ENCODE assay signal across 13 cellular contexts in genomic region chr1:30856260-30856790, GRCh38. TPM values are rescaled to one million over a fixed set of nuclear protein-coding genes. Genes with fewer than 3 reads are reported as not detected.
DNase-seq lines count a peak whose midpoint lies in the region; ATAC-seq, FAIRE-seq and TF ChIP-seq lines count a peak whose summit lies in the region.
"Had no signal": no experiment of that assay in that cellular context is flagged by ENCODE, and none has a peak within 500 bp of the region (broad histone marks: within the 10 kb centered on the region; RNA-seq: fewer than 3 reads in every experiment).

No MANE protein-coding gene starts in this region.

- H4K20me1 ChIP-seq in H1 (replicated peaks in 1 of 2; ENCODE audit: control insufficient read depth in 1 of 2, insufficient read depth in 2 of 2, low read length in 2 of 2) = no peaks in the 10 kb centered on the region

- intact Hi-C loops in thyroid gland (cut with DNase I) = no loop called here

- H3K79me2 ChIP-seq in H1 (ENCODE audit: control insufficient read depth in 1 of 2, insufficient read depth in 2 of 2, low read length in 2 of 2) = no peaks in the 10 kb centered on the region

- H3K4me2 ChIP-seq in H1 (ENCODE audit: insufficient read depth in 1 of 2, low read depth in 2 of 2, low read length in 2 of 2) = peak overlapping the region; percentile 40 to 45; a peak in 3 of 4 replicates

- H3K56ac ChIP-seq in H1 (replicated peaks; ENCODE audit: insufficient read length, low read depth, low read length) = no peak overlapping the region

- 53% methylated on average over 14 of the region's 14 CpGs; no CpG with 5 or more reads in 1 of the 2 experiments for WGBS in H1 (ENCODE audit: extremely low coverage in 1 of 2, insufficient coverage in 1 of 2, insufficient read length in 1 of 2, insufficient replicate concordance in 2 of 2, low coverage in 1 of 2, low lambda C conversion rate in 2 of 2, missing lambda C conversion rate in 1 of 2), 2 experiments
- 29 to 33% methylated on average over 14 of the region's 14 CpGs for WGBS in thyroid gland, 2 donors

- DNase-seq in activated CD4-positive, CD25-positive, alpha-beta regulatory T cell (lab: John Stamatoyannopoulos, UW) = no peak
- peak; percentile 84 to 90 for DNase-seq in NCI-H524 (lab: John Stamatoyannopoulos, UW)
- no peak for DNase-seq in H1 (ENCODE audit: low read depth in 1 of 2, low spot score in 2 of 2)
- DNase-seq in thyroid gland = peak; percentile 30 to 45
- no peak for DNase-seq in activated CD4-positive, alpha-beta T cell treated with anti-CD3 and anti-CD28 coated beads, Interleukin-2, amount 50 U/mL, for 48 hours
- DNase-seq: activated T-cell treated with anti-CD3 and anti-CD28 coated beads, Interleukin-2, amount 50 U/mL, for 48 hours; T-helper 2 cell had no signal

- no peak for TF ChIP-seq EP300 in H1 (IDR thresholded peaks at IDR 0.05; ENCODE audit: borderline replicate concordance in 1 of 2, low read depth in 2 of 2, low read length in 2 of 2)

- H3K36me3 ChIP-seq in H1 (ENCODE audit: control insufficient read depth in 2 of 4, insufficient read depth in 4 of 4, low read length in 3 of 4) (no peaks in the 10 kb centered on the region), thyroid gland (no peaks in the 10 kb centered on the region)

- TF ChIP-seq POLR2A in H1 (IDR thresholded peaks at IDR 0.05; ENCODE audit: control extremely low read depth in 1 of 2, low read depth in 2 of 2, low read length in 2 of 2) = no peak
- TF ChIP-seq POLR2A in thyroid gland (IDR thresholded peaks at IDR 0.05) = no peak

- no peak overlapping the region for H3K9ac ChIP-seq in H1 (replicated peaks in 1 of 4; ENCODE audit: extremely low read depth in 1 of 4, low read depth in 3 of 4, low read length in 3 of 4)

- H3K79me1 ChIP-seq in H1 (ENCODE audit: low read depth, low read length) = no peaks in the 10 kb centered on the region

- H2BK15ac ChIP-seq in H1 (ENCODE audit: low read length) = peak overlapping the region; percentile 65

- H3K14ac ChIP-seq in H1 (ENCODE audit: insufficient read length) = no peak overlapping the region

- peak overlapping the region; percentile 2 for H3K4ac ChIP-seq in H1 (replicated peaks; ENCODE audit: insufficient read length, low read depth, low read length)

- H3K9me3 ChIP-seq in H1 (ENCODE audit: insufficient read depth in 2 of 2, low read depth in 1 of 2, low read length in 1 of 2) (no peaks in the 10 kb centered on the region), thyroid gland (no peaks in the 10 kb centered on the region)

- H3K27ac ChIP-seq in H1 (ENCODE audit: low read depth, low read length) (no peak overlapping the region), thyroid gland (no peak overlapping the region)

- peak; percentile 59 to 70 for ATAC-seq in activated CD4-positive, CD25-positive, alpha-beta regulatory T cell treated with anti-CD3 and anti-CD28 coated beads, Interleukin-2, amount 50 U/mL, for 24 hours
- ATAC-seq in GM18502 (IDR thresholded peaks at IDR 0.05; ENCODE audit: poor library complexity, unreplicated experiment) = no peak
- no peak for ATAC-seq in HG03135 (IDR thresholded peaks at IDR 0.05; ENCODE audit: unreplicated experiment)

- no peak overlapping the region for H2AFZ ChIP-seq in H1 (ENCODE audit: low read length)

- H4K8ac ChIP-seq in H1 (ENCODE audit: extremely low read depth, insufficient read depth, low read length) = no peak overlapping the region

- no peak overlapping the region for H2BK120ac ChIP-seq in H1 (replicated peaks; ENCODE audit: low read depth, low read length)

- no peak overlapping the region for H2AK5ac ChIP-seq in H1 (ENCODE audit: low read depth, low read length)

- no peak for TF ChIP-seq RAD21 in H1 (IDR thresholded peaks at IDR 0.05 in 1 of 2, conservative IDR thresholded peaks at IDR 0.05 in 1 of 2; ENCODE audit: low read depth in 2 of 2, low read length in 2 of 2)

- H3K4me3 ChIP-seq in H1 (ENCODE audit: extremely low read depth in 1 of 4, insufficient read depth in 2 of 4, low read depth in 3 of 4, low read length in 4 of 4) (no peak overlapping the region), thyroid gland (replicated peaks in 1 of 3) (no peak overlapping the region)

- no peak for FAIRE-seq in H1 (lab: Jason Lieb, UNC)
- FAIRE-seq: A204.1, colon, urothelium cell line had no signal

- TF ChIP-seq CTCF in H1 (IDR thresholded peaks at IDR 0.05; ENCODE audit: control extremely low read depth in 1 of 3, insufficient read depth in 1 of 3, low read depth in 1 of 3, low read length in 3 of 3) (no peak), thyroid gland (IDR thresholded peaks at IDR 0.05) (no peak)

- H4K91ac ChIP-seq in H1 (replicated peaks; ENCODE audit: insufficient read length, low read length) = no peak overlapping the region

- H3K18ac ChIP-seq in H1 (ENCODE audit: extremely low read depth, low read length) = no peak overlapping the region; the same call in 1 of the 2 replicates

- H2BK5ac ChIP-seq in H1 (ENCODE audit: low read depth, low read length) = peak overlapping the region; percentile 54; the same call in 1 of the 2 replicates

- H3K23ac ChIP-seq in H1 (ENCODE audit: insufficient read length) = no peak overlapping the region

- H4K5ac ChIP-seq in H1 (ENCODE audit: insufficient read length, low read depth, low read length) = no peak overlapping the region

- CTCF ChIA-PET in H1 (lab: Charles Lee; ENCODE audit: partially characterized antibody) = interaction anchor here (0.6 to 6.2 kb wide), 13 partner anchors 8 to 57 kb away, joined by 3 to 57 read pairs (median 4); no protein-coding TSS in a partner anchor

- peak overlapping the region; percentile 70; the same call in 1 of the 2 replicates for H2BK12ac ChIP-seq in H1 (ENCODE audit: low read depth, low read length)

- POLR2A ChIA-PET in H1 (lab: Charles Lee; ENCODE audit: partially characterized antibody) = interaction anchor here (1.1 to 1.7 kb wide), 2 partner anchors 9 to 29 kb away, joined by 3 to 4 read pairs; no protein-coding TSS in a partner anchor

- H3K4me1 ChIP-seq in H1 (replicated peaks in 1 of 4; ENCODE audit: control insufficient read depth in 3 of 4, insufficient read depth in 4 of 4, low read length in 3 of 4) (peaks cover 15 to 33% (median 24%) of the 10 kb centered on the region in 4 experiments), thyroid gland (peaks cover 0 to 11% of the 10 kb centered on the region in 2 donors)

- no peaks in the 10 kb centered on the region for H3K27me3 ChIP-seq in H1 (replicated peaks in 1 of 4; ENCODE audit: control insufficient read depth in 3 of 4, extremely low read depth in 1 of 4, insufficient read depth in 3 of 4, low read length in 3 of 4)
- no peaks in the 10 kb centered on the region for H3K27me3 ChIP-seq in thyroid gland

- peak overlapping the region; percentile 93; the same call in 1 of the 2 replicates for H2BK20ac ChIP-seq in H1 (ENCODE audit: low read length)

- peaks cover 1% of the 10 kb centered on the region; the same call in 1 of the 2 replicates for H3K23me2 ChIP-seq in H1 (ENCODE audit: low read depth, low read length)

TF ChIP-seq in H1, 55 proteins besides CTCF, POLR2A, EP300 and RAD21:
- TF ChIP-seq JUND (IDR thresholded peaks at IDR 0.05; ENCODE audit: low read length) (no peak), SP2 (IDR thresholded peaks at IDR 0.05; ENCODE audit: low read length) (no peak), JUN (IDR thresholded peaks at IDR 0.05; ENCODE audit: low read depth, low read length) (no peak), CHD1 (IDR thresholded peaks at IDR 0.05; ENCODE audit: low read depth, low read length) (no peak), RXRA (IDR thresholded peaks at IDR 0.05; ENCODE audit: insufficient read depth, low read depth, low read length) (no peak), TEAD4 (IDR thresholded peaks at IDR 0.05; ENCODE audit: low read depth, low read length) (no peak), ATF2 (IDR thresholded peaks at IDR 0.05; ENCODE audit: low read length) (no peak), ASH2L (IDR thresholded peaks at IDR 0.05; ENCODE audit: low read length) (no peak)
TF ChIP-seq in H1: peak in this region for 0.

RNA-seq across cellular contexts. Expression of gene SDC3, which starts 52.2 kb away (rescaled TPM):
- total RNA-seq in H1 (2021; fragmentation: NEBNext Ultra II Directional; extraction: Animal tissue kit (Norgen Biotek cat#: 25700)) = 26.8 and 27.0 TPM in 2 replicates
- 7.0 and 12.7 TPM in 2 replicates for polyA plus RNA-seq in H1 (2011; rRNA removed)
- polyA plus RNA-seq in H1 (2011; cell fraction: cytosol; rRNA removed) = 8.1 TPM
- 18.5 TPM for polyA plus RNA-seq in H1 (2011; cell fraction: nucleus; rRNA removed)
- 17.6 to 28.5 TPM (median 21.8 TPM) in 4 replicates for polyA plus RNA-seq in H1 (2012, experiment 1 of 2)
- 15.0 TPM for polyA plus RNA-seq in H1 (2012, experiment 2 of 2)
- polyA plus RNA-seq in H1 (2013, experiment 1 of 2) = 32.4 TPM
- polyA plus RNA-seq in H1 (2013, experiment 2 of 2) = 33.1 TPM
- polyA minus RNA-seq in H1 (2011; rRNA and poly(A)+ RNA removed) = 8.2 and 9.3 TPM in 2 replicates
- 15.2 TPM for polyA minus RNA-seq in H1 (2011; cell fraction: cytosol; rRNA and poly(A)+ RNA removed)
- 12.0 TPM for polyA minus RNA-seq in H1 (2011; cell fraction: nucleus; rRNA and poly(A)+ RNA removed)
- total RNA-seq in thyroid gland = 10 to 100 TPM; 13.2 to 19.5 (median 15.9) TPM

Comparison
In these comparisons a context has a peak if more than half of its experiments do, and no peak if none do; other contexts are left out.
1. ATAC-seq: peak in activated CD4-positive, CD25-positive, alpha-beta regulatory T cell treated with anti-CD3 and anti-CD28 coated beads, Interleukin-2, amount 50 U/mL, for 24 hours (2 of 2); none in GM18502 (single experiment) and HG03135 (single experiment).
2. DNase-seq: peak in NCI-H524 (2 of 2) and thyroid gland (2 of 2); none in activated CD4-positive, CD25-positive, alpha-beta regulatory T cell (0 of 4), H1 (0 of 2) and activated CD4-positive, alpha-beta T cell treated with anti-CD3 and anti-CD28 coated beads, Interleukin-2, amount 50 U/mL, for 48 hours (0 of 2).